19 cellular contexts compared by ENCODE assay signal in genomic region chr3:154819491-154819890, GRCh38.
"Had no signal": no experiment of that assay in that cellular context is flagged by ENCODE, and none has a peak within 500 bp of the region (broad histone marks: within the 10 kb centered on the region; RNA-seq: fewer than 3 reads in every experiment).

No MANE protein-coding gene starts in this region.

- DNase-seq: KBM-7, MV-4-11, NCI-H1048, NCI-H146, NCI-H1694 treated with DMSO at 0.1 percent for 48 hours, NCI-H1930, NCI-H2081, NCI-H2107, NCI-H2171 treated with DMSO at 0.1 percent for 48 hours, NCI-H345, NCI-H446 treated with DMSO at 0.1 percent for 48 hours, NCI-H510A treated with DMSO at 0.1 percent for 48 hours, NCI-H526, NCI-H774, Right ventricle myocardium superior, RPMI8226, SIG-M5 had no signal

- H3K9me3 ChIP-seq: SJSA1 had no signal

- H3K27ac ChIP-seq: SJSA1, SK-N-MC had no signal

- H3K27me3 ChIP-seq: SJSA1 had no signal

- H3K36me3 ChIP-seq: SJSA1 had no signal

- H3K4me3 ChIP-seq: SJSA1, SK-N-MC had no signal
